Comparison of ENCODE assay signal across 16 cellular contexts in the genomic region with DNA sequence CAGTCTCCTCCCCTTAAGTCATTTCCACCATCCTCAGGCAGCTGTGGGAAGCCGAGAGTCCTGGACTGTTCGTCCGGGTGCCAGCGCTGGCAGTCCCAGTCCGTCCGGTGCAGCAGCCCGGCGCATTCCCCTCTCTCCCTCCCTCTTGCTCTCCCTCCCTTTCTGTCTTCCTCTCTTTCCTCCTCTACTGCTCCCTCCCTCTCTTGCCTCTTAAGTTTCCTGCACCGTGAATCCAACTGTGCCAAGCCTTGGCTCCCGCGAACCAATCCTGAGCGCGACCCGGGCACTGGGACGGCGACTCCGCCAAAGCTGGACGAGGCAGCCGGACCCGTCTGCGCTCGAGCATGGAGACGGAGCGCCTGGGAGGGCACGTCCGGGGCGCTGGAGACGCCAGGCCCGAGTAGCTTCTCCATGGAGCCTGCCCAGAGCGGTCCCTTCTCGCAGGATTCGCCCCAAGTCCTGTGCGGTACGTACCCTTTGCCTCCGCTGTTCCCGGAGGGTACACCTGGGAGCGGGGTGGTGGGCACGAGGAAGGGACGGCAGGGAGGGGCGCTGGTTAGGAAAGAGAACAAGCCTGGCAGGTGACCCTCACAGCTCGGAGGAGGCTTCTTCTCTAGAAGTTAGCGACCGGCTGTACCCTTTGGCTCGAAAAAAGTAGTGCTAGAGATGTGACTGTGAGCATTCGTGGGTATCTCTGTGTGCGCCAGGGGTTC. TPM values are rescaled to one million over a fixed set of nuclear protein-coding genes. Genes with fewer than 3 reads are reported as not detected.
DNase-seq lines count a peak whose midpoint lies in the region; ATAC-seq, FAIRE-seq and TF ChIP-seq lines count a peak whose summit lies in the region.
"Had no signal": no experiment of that assay in that cellular context is flagged by ENCODE, and none has a peak within 500 bp of the region (broad histone marks: within the 10 kb centered on the region; RNA-seq: fewer than 3 reads in every experiment).

No MANE protein-coding gene starts in this region.

- H4K8ac ChIP-seq in mesendoderm (ENCODE audit: low read depth, low read length), result no peak overlapping the region

- BruUV-seq in K562 (replicated peaks; lab: Mats Ljungman, UMichigan), result no TSS peak

- H3K4me3 Mint-ChIP-seq in stimulated activated naive B cell treated with anti-CD40 and anti-IgM and Interleukin-4, amounts not matched to agents 10 μg/mL and 1 μg/mL and 100 μg/mL, for 72 hours, result no peak overlapping the region

- H2BK120ac ChIP-seq in mesendoderm (ENCODE audit: low read depth, low read length), result no peak overlapping the region

- no peaks in the 10 kb centered on the region for H3K9me1 ChIP-seq in K562 (ENCODE audit: control insufficient read depth, insufficient read depth, low read length)

- H3K27me3 Mint-ChIP-seq in stimulated activated naive B cell treated with anti-CD40 and anti-IgM and Interleukin-4, amounts not matched to agents 10 μg/mL and 1 μg/mL and 100 μg/mL, for 72 hours, result peaks cover 59 to 69% of the 10 kb centered on the region in 2 donors

- H3K9me3 ChIP-seq in BE2C (0 out of 2 replicates have a peak, but pooled peaks cover 3% of the 10 kb centered on the region), K562 (replicated peaks; ENCODE audit: control insufficient read depth, insufficient read depth, low read depth, low read length) (no peaks in the 10 kb centered on the region; the same call in 1 of the 2 replicates)
- H3K9me3 ChIP-seq: lower lobe of right lung had no signal

- H3K36me3 Mint-ChIP-seq in stimulated activated naive B cell treated with anti-CD40 and anti-IgM and Interleukin-4, amounts not matched to agents 10 μg/mL and 1 μg/mL and 100 μg/mL, for 72 hours, result peaks cover 4 to 7% of the 10 kb centered on the region in 2 donors

- TF ChIP-seq CTCF in BE2C (IDR thresholded peaks at IDR 0.05; ENCODE audit: low read depth, low read length) (no peak), K562 (IDR thresholded peaks at IDR 0.05 in 2 of 3, conservative IDR thresholded peaks at IDR 0.05 in 1 of 3; ENCODE audit: insufficient read depth in 2 of 3, low read depth in 1 of 3, low read length in 3 of 3) (no peak)

- TF ChIP-seq RAD21 in K562 (CRISPR knock-in tag; conservative IDR thresholded peaks at IDR 0.05 in 1 of 2, IDR thresholded peaks at IDR 0.05 in 1 of 2), result no peak

- no peak overlapping the region for H3K27ac Mint-ChIP-seq in stimulated activated naive B cell treated with anti-CD40 and anti-IgM and Interleukin-4, amounts not matched to agents 10 μg/mL and 1 μg/mL and 100 μg/mL, for 72 hours

- H3K4me2 ChIP-seq in K562 (ENCODE audit: insufficient read depth, low read length) (peak overlapping the region; percentile 57; the same call in 1 of the 2 replicates), mesendoderm (ENCODE audit: low read length) (peak overlapping the region; percentile 86)

- no peaks in the 10 kb centered on the region for H3K4me1 ChIP-seq in BE2C
- H3K4me1 ChIP-seq in K562 (replicated peaks in 1 of 2; ENCODE audit: control insufficient read depth in 2 of 2, insufficient read depth in 2 of 2, low read length in 2 of 2), result peaks cover 0 to 21% of the 10 kb centered on the region in 2 experiments; a peak in 2 of 5 replicates
- peaks cover 1% of the 10 kb centered on the region for H3K4me1 ChIP-seq in mesendoderm (ENCODE audit: control insufficient read depth, low read depth, low read length)

- 6% methylated on average over 26 of the region's 46 CpGs for WGBS in K562 (ENCODE audit: insufficient coverage, low coverage, missing lambda C conversion rate)
- WGBS in mesendoderm (ENCODE audit: extremely low coverage, insufficient coverage, low lambda C conversion rate), result no CpG with 5 or more reads among the region's 46 CpGs

- peaks cover 26 to 32% of the 10 kb centered on the region in 2 donors for H3K4me1 Mint-ChIP-seq in stimulated activated naive B cell treated with anti-CD40 and anti-IgM and Interleukin-4, amounts not matched to agents 10 μg/mL and 1 μg/mL and 100 μg/mL, for 72 hours

- H3K18ac ChIP-seq in mesendoderm (ENCODE audit: low read length), result no peak overlapping the region

- no peak overlapping the region for H3K4ac ChIP-seq in mesendoderm (ENCODE audit: low read depth, low read length)

- no peak overlapping the region for H2BK5ac ChIP-seq in mesendoderm (ENCODE audit: low read length)

- no peak; the same call in 1 of the 3 replicates for ATAC-seq in K562
- no peak for ATAC-seq in GM18511 (IDR thresholded peaks at IDR 0.05; ENCODE audit: unreplicated experiment)
- no peak for ATAC-seq in stimulated activated naive B cell treated with anti-CD40 and anti-IgM and Interleukin-4, amounts not matched to agents 10 μg/mL and 1 μg/mL and 100 μg/mL, for 72 hours (replicated peaks)

- in situ Hi-C loops in K562 (cut with MboI), result no loop called here

- FAIRE-seq in K562 (lab: Jason Lieb, UNC), result no peak
- FAIRE-seq: G401.6 had no signal

- H3K79me1 ChIP-seq in mesendoderm (ENCODE audit: low read length), result no peaks in the 10 kb centered on the region

- H3K36me3 ChIP-seq in BE2C (no peaks in the 10 kb centered on the region), H7 (replicated peaks; ENCODE audit: control insufficient read depth, insufficient read depth, low read length) (no peaks in the 10 kb centered on the region), K562 (ENCODE audit: control insufficient read depth, insufficient read depth, low read length) (no peaks in the 10 kb centered on the region), mesendoderm (ENCODE audit: control insufficient read depth, insufficient read depth, low read length) (no peaks in the 10 kb centered on the region)
- H3K36me3 ChIP-seq: lower lobe of right lung had no signal

- no peak for TF ChIP-seq POLR2A in K562 (conservative IDR thresholded peaks at IDR 0.05)

- CTCF ChIA-PET in K562 (lab: Yijun Ruan, JAX; ENCODE audit: low intra/inter-chr PET ratio), result interaction anchor here (0.5 to 0.6 kb wide), 2 partner anchors 131 to 659 kb away, joined by 3 read pairs; no protein-coding TSS in a partner anchor

- H3K27ac ChIP-seq in K562 (ENCODE audit: extremely low read depth, low read depth, low read length), result no peak overlapping the region
- H3K27ac ChIP-seq in mesendoderm (ENCODE audit: low read depth, low read length), result no peak overlapping the region
- H3K27ac ChIP-seq: lower lobe of right lung, RWPE1 had no signal

- peak overlapping the region; percentile 80 for H3K23ac ChIP-seq in mesendoderm (ENCODE audit: low read length)

- H3K79me2 ChIP-seq in K562 (ENCODE audit: control insufficient read depth, insufficient read depth, low read length) (no peaks in the 10 kb centered on the region), mesendoderm (ENCODE audit: control insufficient read depth, insufficient read depth, low read length) (no peaks in the 10 kb centered on the region)

- intact Hi-C loops in K562 (cut with micrococcal nuclease), result loop anchor here (5.0 kb wide), 2 partner anchors 288 to 658 kb away; no protein-coding TSS in a partner anchor

- no peak overlapping the region for H2AK5ac ChIP-seq in mesendoderm (ENCODE audit: low read length)

- no peak for TF ChIP-seq EP300 in K562 (IDR thresholded peaks at IDR 0.05; ENCODE audit: low read length)

- H3K4me3 ChIP-seq in BE2C (ENCODE audit: low read depth, low read length), result peak overlapping the region; percentile 76
- peak overlapping the region; percentile 30 for H3K4me3 ChIP-seq in H7 (ENCODE audit: insufficient read depth, low read depth, low read length)
- no peak overlapping the region for H3K4me3 ChIP-seq in K562
- peak overlapping the region; percentile 6 for H3K4me3 ChIP-seq in mesendoderm (ENCODE audit: low read length)
- H3K4me3 ChIP-seq: lower lobe of right lung had no signal

- no peak overlapping the region for H2AFZ ChIP-seq in K562 (ENCODE audit: low read depth, low read length)

- no peak overlapping the region for H2BK15ac ChIP-seq in mesendoderm (replicated peaks; ENCODE audit: low read depth)

- H3K9ac ChIP-seq in K562 (ENCODE audit: insufficient read depth in 1 of 2, low read depth in 2 of 2, low read length in 2 of 2), result no peak overlapping the region
- H3K9ac ChIP-seq in mesendoderm (ENCODE audit: low read length), result no peak overlapping the region

- peaks cover 0 to 3% of the 10 kb centered on the region in 2 donors for H3K9me3 Mint-ChIP-seq in stimulated activated naive B cell treated with anti-CD40 and anti-IgM and Interleukin-4, amounts not matched to agents 10 μg/mL and 1 μg/mL and 100 μg/mL, for 72 hours

- H4K5ac ChIP-seq in mesendoderm (ENCODE audit: low read length), result no peak overlapping the region

- H3K27me3 ChIP-seq in BE2C (peaks cover 14% of the 10 kb centered on the region), H7 (ENCODE audit: control insufficient read depth, insufficient read depth, low read length) (peaks cover 88% of the 10 kb centered on the region), K562 (ENCODE audit: control insufficient read depth in 2 of 2, insufficient read depth in 2 of 2, low read length in 2 of 2) (peaks cover 26 to 46% of the 10 kb centered on the region in 2 experiments), mesendoderm (ENCODE audit: insufficient read depth, low read length, poor library complexity) (peaks cover 57% of the 10 kb centered on the region)

- H3K56ac ChIP-seq in mesendoderm (ENCODE audit: low read length), result no peak overlapping the region

- DNase-seq in BE2C (peak; percentile 55), H7 (peak; percentile 83), K562 (ENCODE audit: extremely low read depth in 1 of 4, low spot score in 3 of 4) (no peak), mesendoderm (peak; percentile 71), NCI-H2107 (lab: John Stamatoyannopoulos, UW) (no peak), Kasumi-1 (lab: John Stamatoyannopoulos, UW) (no peak)
- DNase-seq in stimulated activated naive B cell treated with anti-CD40 and anti-IgM and Interleukin-4, amounts not matched to agents 10 μg/mL and 1 μg/mL and 100 μg/mL, for 72 hours, result no peak
- DNase-seq: AML-193; effector memory CD4-positive, alpha-beta T cell; lower lobe of right lung had no signal

- POLR2A ChIA-PET in K562 (lab: Yijun Ruan, JAX), result interaction anchor here (0.6 kb wide), 2 partner anchors 11 to 755 kb away, joined by 3 read pairs; no protein-coding TSS in a partner anchor

- H4K20me1 ChIP-seq in K562 (replicated peaks; ENCODE audit: control insufficient read depth, insufficient read depth, low read length), result no peaks in the 10 kb centered on the region

RNA-seq across cellular contexts. Expression of a gene that starts 1.0 kb away (rescaled TPM):
- 0.97 TPM for polyA plus RNA-seq in BE2C (2012; ENCODE audit: insufficient read depth, insufficient read length, low read depth)
- total RNA-seq in H7 (2014; rRNA removed; shearing (Covaris generic)), result 0.10 and 0.37 TPM in 2 replicates
- not detected in 2 replicates for total RNA-seq in K562 (2011; cell fraction: chromatin; rRNA removed; ENCODE audit: low replicate concordance)
- total RNA-seq in K562 (2011; cell fraction: nucleolus; rRNA removed), result not detected in 2 replicates
- not detected in 2 replicates for total RNA-seq in K562 (2011; cell fraction: nucleoplasm; rRNA removed)
- not detected in 2 replicates for total RNA-seq in K562 (2014; rRNA removed)
- not detected in 2 replicates for total RNA-seq in K562 (2014; rRNA removed; fragmentation: Illumina TruSeq; extraction: Trizol)
- not detected in 2 replicates for total RNA-seq in K562 (2015; rRNA removed; fragmentation: Illumina TruSeq; extraction: Trizol)
- 0.07 and 0.16 TPM in 2 replicates for total RNA-seq in K562 (2021)
- polyA plus RNA-seq in K562 (2011; rRNA removed), result not detected in 2 replicates
- polyA plus RNA-seq in K562 (2011; cell fraction: cytosol; rRNA removed), result not detected in 2 replicates
- not detected in 2 replicates for polyA plus RNA-seq in K562 (2011; cell fraction: nucleus; rRNA removed)
- not detected in 2 replicates for polyA plus RNA-seq in K562 (2012)
- not detected in 2 replicates for polyA plus RNA-seq in K562 (2014; fragmentation: Illumina TruSeq; extraction: Trizol)
- not detected for polyA plus RNA-seq in K562 (2014; fragmentation: Nextera tagmentation; extraction: Ambion mirVana)
- not detected in 2 replicates for polyA plus RNA-seq in K562 (2014; rRNA removed)
- not detected in 2 replicates for polyA minus RNA-seq in K562 (2011; rRNA and poly(A)+ RNA removed)
- not detected in 2 replicates for polyA minus RNA-seq in K562 (2011; cell fraction: cytosol; rRNA and poly(A)+ RNA removed)
- polyA minus RNA-seq in K562 (2011; cell fraction: nucleus; rRNA and poly(A)+ RNA removed), result not detected in 2 replicates
- 0.11 TPM for polyA plus RNA-seq in mesendoderm (2013, experiment 1 of 2)
- polyA plus RNA-seq in mesendoderm (2013, experiment 2 of 2), result 0.03 TPM
- total RNA-seq: activated CD8-positive, alpha-beta memory T cell treated with anti-CD3 and anti-CD28 coated beads for 36 hours; lower lobe of right lung; osteocyte had no signal
- polyA plus RNA-seq: adipose tissue had no signal

Comparison
In these comparisons a context has a peak if more than half of its experiments do, and no peak if none do; other contexts are left out.
1. DNase-seq: peak in BE2C (single experiment), H7 (single experiment) and mesendoderm (single experiment); none in K562 (0 of 4), NCI-H2107 (single experiment), Kasumi-1 (0 of 2) and stimulated activated naive B cell treated with anti-CD40 and anti-IgM and Interleukin-4, amounts not matched to agents 10 μg/mL and 1 μg/mL and 100 μg/mL, for 72 hours (single experiment).